In genomic region chr5:53170748-53171349, GRCh38 we compare ENCODE assay signal across 8 cellular contexts.
A peak's percentile ranks its signal among the peaks of the same experiment; 100 is the strongest.
DNase-seq lines count a peak whose midpoint lies in the region; ATAC-seq and TF ChIP-seq lines count a peak whose summit lies in the region.

No MANE protein-coding gene starts in this region.

- no peaks in the 10 kb centered on the region for H3K79me2 ChIP-seq in neural cell (replicated peaks; ENCODE audit: insufficient read depth, low read length)

- no peak overlapping the region for H3K4me3 ChIP-seq in Caco-2 (ENCODE audit: low read depth, low read length)
- H3K4me3 ChIP-seq in neural cell (ENCODE audit: low read length) = no peak overlapping the region

- peak in 1 of 2 experiments; percentile 32 for DNase-seq in Caco-2
- DNase-seq in NCI-H69 (lab: John Stamatoyannopoulos, UW) = peak; percentile 45
- DNase-seq in dermis blood vessel endothelial cell = peak; percentile 62
- no peak for DNase-seq in activated T-cell treated with anti-CD3 and anti-CD28 coated beads for 4 hours

- CTCF ChIA-PET in Caco-2 (lab: Charles Lee) = interaction anchor here (0.8 to 1.6 kb wide), 3 partner anchors 91 to 260 kb away, joined by 3 to 7 read pairs (median 4); no protein-coding TSS in a partner anchor

- no peaks in the 10 kb centered on the region for H3K9me3 Mint-ChIP-seq in Caco-2 (ENCODE audit: unreplicated experiment)
- H3K9me3 Mint-ChIP-seq in stimulated activated memory B cell treated with anti-CD40 and anti-IgM and Interleukin-4, amounts not matched to agents 10 μg/mL and 1 μg/mL and 100 μg/mL, for 72 hours = peaks cover 5% of the 10 kb centered on the region

- no peaks in the 10 kb centered on the region for H3K4me1 ChIP-seq in Caco-2

- H3K27me3 Mint-ChIP-seq in Caco-2 (ENCODE audit: insufficient read depth, unreplicated experiment) = peaks cover 6% of the 10 kb centered on the region
- H3K27me3 Mint-ChIP-seq in stimulated activated memory B cell treated with anti-CD40 and anti-IgM and Interleukin-4, amounts not matched to agents 10 μg/mL and 1 μg/mL and 100 μg/mL, for 72 hours = peaks cover 26% of the 10 kb centered on the region

- no peak overlapping the region for H3K4me3 Mint-ChIP-seq in Caco-2 (ENCODE audit: unreplicated experiment)
- no peak overlapping the region for H3K4me3 Mint-ChIP-seq in stimulated activated memory B cell treated with anti-CD40 and anti-IgM and Interleukin-4, amounts not matched to agents 10 μg/mL and 1 μg/mL and 100 μg/mL, for 72 hours

- no peaks in the 10 kb centered on the region for H3K9me2 ChIP-seq in neural cell (ENCODE audit: insufficient read depth, low read length)

- no peaks in the 10 kb centered on the region for H3F3A ChIP-seq in neural cell (ENCODE audit: insufficient read depth, low read length, poor library complexity, severe bottlenecking)

- H3K4me1 Mint-ChIP-seq in Caco-2 (ENCODE audit: low read depth, unreplicated experiment) = no peaks in the 10 kb centered on the region
- H3K4me1 Mint-ChIP-seq in stimulated activated memory B cell treated with anti-CD40 and anti-IgM and Interleukin-4, amounts not matched to agents 10 μg/mL and 1 μg/mL and 100 μg/mL, for 72 hours = no peaks in the 10 kb centered on the region

- H3K4me2 ChIP-seq in neural cell (ENCODE audit: low read length) = no peak overlapping the region

- H3K27me3 ChIP-seq in Caco-2 (replicated peaks; ENCODE audit: control insufficient read depth, insufficient read depth, low read length) (no peaks in the 10 kb centered on the region), neural cell (ENCODE audit: insufficient read depth, low read depth, low read length) (no peaks in the 10 kb centered on the region)

- no peak for TF ChIP-seq EP300 in neural cell (conservative IDR thresholded peaks at IDR 0.05; ENCODE audit: poor library complexity, severe bottlenecking)

- H3K27ac ChIP-seq in neural cell (ENCODE audit: low read length) = no peak overlapping the region

- no peak overlapping the region for H3K27ac Mint-ChIP-seq in Caco-2 (ENCODE audit: unreplicated experiment)
- H3K27ac Mint-ChIP-seq in stimulated activated memory B cell treated with anti-CD40 and anti-IgM and Interleukin-4, amounts not matched to agents 10 μg/mL and 1 μg/mL and 100 μg/mL, for 72 hours = no peak overlapping the region

- no TSS peak for BruUV-seq in Caco-2 (replicated peaks; lab: Mats Ljungman, UMichigan)

- H4K20me1 ChIP-seq in neural cell (ENCODE audit: insufficient read depth) = no peaks in the 10 kb centered on the region

- no peak overlapping the region for H3K9ac ChIP-seq in neural cell (ENCODE audit: low read length)

- H3K36me3 ChIP-seq in Caco-2 (ENCODE audit: control insufficient read depth, insufficient read depth, low read length) = no peaks in the 10 kb centered on the region
- no peaks in the 10 kb centered on the region for H3K36me3 ChIP-seq in neural cell (ENCODE audit: insufficient read depth, low read length)

- POLR2A ChIA-PET in Caco-2 (lab: Charles Lee) = no interaction called here

- H3K36me3 Mint-ChIP-seq in Caco-2 (ENCODE audit: insufficient read depth, unreplicated experiment) = no peaks in the 10 kb centered on the region
- H3K36me3 Mint-ChIP-seq in stimulated activated memory B cell treated with anti-CD40 and anti-IgM and Interleukin-4, amounts not matched to agents 10 μg/mL and 1 μg/mL and 100 μg/mL, for 72 hours = no peaks in the 10 kb centered on the region

- intact Hi-C loops in Caco-2 (cut with micrococcal nuclease; ENCODE audit: unreplicated experiment) = loop anchor here (1.0 to 5.0 kb wide), 5 partner anchors 121 to 1056 kb away; no protein-coding TSS in a partner anchor

- H2AFZ ChIP-seq in neural cell (ENCODE audit: low read depth, low read length) = no peak overlapping the region

- peak; percentile 59 to 64 for TF ChIP-seq CTCF in Caco-2 (IDR thresholded peaks at IDR 0.05; ENCODE audit: insufficient read depth in 1 of 2, low read depth in 1 of 2, low read length in 1 of 2, severe bottlenecking in 1 of 2, unreplicated experiment in 1 of 2)
- peak; percentile 85 for TF ChIP-seq CTCF in neural cell (IDR thresholded peaks at IDR 0.05; ENCODE audit: poor library complexity, severe bottlenecking)

- ATAC-seq in GM21367 (IDR thresholded peaks at IDR 0.05; ENCODE audit: unreplicated experiment) = peak; percentile 49
- ATAC-seq in stimulated activated memory B cell treated with anti-CD40 and anti-IgM and Interleukin-4, amounts not matched to agents 10 μg/mL and 1 μg/mL and 100 μg/mL, for 72 hours = no peak
- no peak for ATAC-seq in GM21737 (IDR thresholded peaks at IDR 0.05; ENCODE audit: unreplicated experiment)

- H3K9me3 ChIP-seq in Caco-2 = no peaks in the 10 kb centered on the region
- no peaks in the 10 kb centered on the region for H3K9me3 ChIP-seq in neural cell (ENCODE audit: low read length)

- TF ChIP-seq RAD21 in neural cell (conservative IDR thresholded peaks at IDR 0.05) = peak; percentile 89

TF ChIP-seq in neural cell, 6 proteins besides CTCF, POLR2A, EP300 and RAD21:
- peak; percentile 93 for TF ChIP-seq SMC3 (conservative IDR thresholded peaks at IDR 0.05; ENCODE audit: poor library complexity)
- no peak for TF ChIP-seq REST (IDR thresholded peaks at IDR 0.05; ENCODE audit: borderline replicate concordance)
